Comparison of ENCODE assay signal across 1 cellular context in the genomic region with DNA sequence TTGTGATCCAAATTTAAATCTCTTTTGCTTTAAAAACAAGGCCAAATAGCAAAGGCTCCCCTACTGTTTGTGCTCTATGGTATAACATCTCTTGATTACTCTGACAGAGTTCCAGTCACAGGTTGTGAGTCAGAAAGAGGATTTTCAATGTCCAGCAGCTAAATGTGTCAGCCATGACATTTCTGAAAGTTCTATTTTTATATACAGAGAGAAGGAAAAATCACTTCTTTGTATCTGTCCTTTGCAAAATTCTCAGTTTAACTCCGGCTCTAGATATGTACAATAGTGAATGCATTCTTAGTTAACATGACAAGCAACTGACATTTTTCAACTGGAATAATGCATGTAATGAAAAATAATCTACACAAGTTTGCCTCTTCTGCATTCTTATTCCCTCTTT.
TF ChIP-seq lines count a peak whose summit lies in the region.

No MANE protein-coding gene starts in this region.

TF ChIP-seq in WTC11, 78 proteins besides CTCF, POLR2A, EP300 and RAD21 (continued from another document):
- TF ChIP-seq FOXP1 (CRISPR knock-in tag; IDR thresholded peaks at IDR 0.05; ENCODE audit: borderline replicate concordance), result no peak
- no peak for TF ChIP-seq NFYB (CRISPR knock-in tag; conservative IDR thresholded peaks at IDR 0.05; ENCODE audit: low read depth)
- no peak for TF ChIP-seq RORB (CRISPR knock-in tag; IDR thresholded peaks at IDR 0.05)
- TF ChIP-seq ZNF121 (CRISPR knock-in tag; IDR thresholded peaks at IDR 0.05), result no peak
- TF ChIP-seq, protein P1, sequence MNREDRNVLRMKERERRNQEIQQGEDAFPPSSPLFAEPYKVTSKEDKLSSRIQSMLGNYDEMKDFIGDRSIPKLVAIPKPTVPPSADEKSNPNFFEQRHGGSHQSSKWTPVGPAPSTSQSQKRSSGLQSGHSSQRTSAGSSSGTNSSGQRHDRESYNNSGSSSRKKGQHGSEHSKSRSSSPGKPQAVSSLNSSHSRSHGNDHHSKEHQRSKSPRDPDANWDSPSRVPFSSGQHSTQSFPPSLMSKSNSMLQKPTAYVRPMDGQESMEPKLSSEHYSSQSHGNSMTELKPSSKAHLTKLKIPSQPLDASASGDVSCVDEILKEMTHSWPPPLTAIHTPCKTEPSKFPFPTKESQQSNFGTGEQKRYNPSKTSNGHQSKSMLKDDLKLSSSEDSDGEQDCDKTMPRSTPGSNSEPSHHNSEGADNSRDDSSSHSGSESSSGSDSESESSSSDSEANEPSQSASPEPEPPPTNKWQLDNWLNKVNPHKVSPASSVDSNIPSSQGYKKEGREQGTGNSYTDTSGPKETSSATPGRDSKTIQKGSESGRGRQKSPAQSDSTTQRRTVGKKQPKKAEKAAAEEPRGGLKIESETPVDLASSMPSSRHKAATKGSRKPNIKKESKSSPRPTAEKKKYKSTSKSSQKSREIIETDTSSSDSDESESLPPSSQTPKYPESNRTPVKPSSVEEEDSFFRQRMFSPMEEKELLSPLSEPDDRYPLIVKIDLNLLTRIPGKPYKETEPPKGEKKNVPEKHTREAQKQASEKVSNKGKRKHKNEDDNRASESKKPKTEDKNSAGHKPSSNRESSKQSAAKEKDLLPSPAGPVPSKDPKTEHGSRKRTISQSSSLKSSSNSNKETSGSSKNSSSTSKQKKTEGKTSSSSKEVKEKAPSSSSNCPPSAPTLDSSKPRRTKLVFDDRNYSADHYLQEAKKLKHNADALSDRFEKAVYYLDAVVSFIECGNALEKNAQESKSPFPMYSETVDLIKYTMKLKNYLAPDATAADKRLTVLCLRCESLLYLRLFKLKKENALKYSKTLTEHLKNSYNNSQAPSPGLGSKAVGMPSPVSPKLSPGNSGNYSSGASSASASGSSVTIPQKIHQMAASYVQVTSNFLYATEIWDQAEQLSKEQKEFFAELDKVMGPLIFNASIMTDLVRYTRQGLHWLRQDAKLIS (CRISPR knock-in tag; IDR thresholded peaks at IDR 0.05; ENCODE audit: borderline replicate concordance), result no peak
- TF ChIP-seq, protein P2, sequence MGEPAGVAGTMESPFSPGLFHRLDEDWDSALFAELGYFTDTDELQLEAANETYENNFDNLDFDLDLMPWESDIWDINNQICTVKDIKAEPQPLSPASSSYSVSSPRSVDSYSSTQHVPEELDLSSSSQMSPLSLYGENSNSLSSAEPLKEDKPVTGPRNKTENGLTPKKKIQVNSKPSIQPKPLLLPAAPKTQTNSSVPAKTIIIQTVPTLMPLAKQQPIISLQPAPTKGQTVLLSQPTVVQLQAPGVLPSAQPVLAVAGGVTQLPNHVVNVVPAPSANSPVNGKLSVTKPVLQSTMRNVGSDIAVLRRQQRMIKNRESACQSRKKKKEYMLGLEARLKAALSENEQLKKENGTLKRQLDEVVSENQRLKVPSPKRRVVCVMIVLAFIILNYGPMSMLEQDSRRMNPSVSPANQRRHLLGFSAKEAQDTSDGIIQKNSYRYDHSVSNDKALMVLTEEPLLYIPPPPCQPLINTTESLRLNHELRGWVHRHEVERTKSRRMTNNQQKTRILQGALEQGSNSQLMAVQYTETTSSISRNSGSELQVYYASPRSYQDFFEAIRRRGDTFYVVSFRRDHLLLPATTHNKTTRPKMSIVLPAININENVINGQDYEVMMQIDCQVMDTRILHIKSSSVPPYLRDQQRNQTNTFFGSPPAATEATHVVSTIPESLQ (CRISPR knock-in tag; IDR thresholded peaks at IDR 0.05), result no peak
TF ChIP-seq in WTC11: peak in this region for 0.
